Comparison of ENCODE assay signal across 25 cellular contexts in genomic region chr2:239081622-239082021, GRCh38.
"Had no signal": no experiment of that assay in that cellular context is flagged by ENCODE, and none has a peak within 500 bp of the region (broad histone marks: within the 10 kb centered on the region; RNA-seq: fewer than 3 reads in every experiment).

No MANE protein-coding gene starts in this region.

- ATAC-seq: foreskin keratinocyte; left lobe of liver; mucosa of descending colon; naive thymus-derived CD4-positive, alpha-beta T cell; stimulated activated naive B cell treated with anti-CD40 and anti-IgM and Interleukin-4, amounts not matched to agents 10 μg/mL and 1 μg/mL and 100 μg/mL, for 72 hours; upper lobe of right lung had no signal

- H3K4me3 ChIP-seq: dorsolateral prefrontal cortex, esophagus muscularis mucosa, gastroesophageal sphincter, lung, mucosa of descending colon, prostate gland, right atrium auricular region, skin epidermis, spleen, suprapubic skin, transverse colon, upper lobe of right lung, uterus had no signal

- H3K4me1 ChIP-seq: foreskin keratinocyte, gastroesophageal sphincter, prostate gland, right atrium auricular region, spleen, upper lobe of right lung, uterus had no signal

- H3K27ac ChIP-seq: foreskin keratinocyte, prostate gland, right atrium auricular region, skin epidermis, spleen, suprapubic skin, upper lobe of right lung, uterus had no signal

- H3K27me3 ChIP-seq: dorsolateral prefrontal cortex, esophagus muscularis mucosa, gastroesophageal sphincter, right atrium auricular region, spleen, suprapubic skin, transverse colon, upper lobe of right lung, uterus had no signal

- DNase-seq: cerebellar nuclear complex; dorsolateral prefrontal cortex; effector CD4-positive, alpha-beta T cell; foreskin keratinocyte; hypothalamus; immature natural killer cell; islet precursor cell; mucosa of descending colon; nephron progenitor cell; nucleus accumbens; spleen; stimulated activated CD4-positive, alpha-beta T cell treated with anti-CD3 and anti-CD28 coated beads, Interleukin-2, amount 100 ng/mL, for 48 hours; stimulated activated naive B cell treated with anti-CD40 and anti-IgM and Interleukin-4, amounts not matched to agents 10 μg/mL and 1 μg/mL and 100 μg/mL, for 72 hours; transverse colon; upper lobe of right lung; uterus had no signal

- H3K36me3 ChIP-seq: prostate gland, uterus had no signal

- H3K9me3 ChIP-seq: esophagus muscularis mucosa, gastroesophageal sphincter, mucosa of descending colon, prostate gland, right atrium auricular region, spleen, suprapubic skin, transverse colon, upper lobe of right lung, uterus had no signal
